ENCODE assay signal across 18 cellular contexts in the genomic region with DNA sequence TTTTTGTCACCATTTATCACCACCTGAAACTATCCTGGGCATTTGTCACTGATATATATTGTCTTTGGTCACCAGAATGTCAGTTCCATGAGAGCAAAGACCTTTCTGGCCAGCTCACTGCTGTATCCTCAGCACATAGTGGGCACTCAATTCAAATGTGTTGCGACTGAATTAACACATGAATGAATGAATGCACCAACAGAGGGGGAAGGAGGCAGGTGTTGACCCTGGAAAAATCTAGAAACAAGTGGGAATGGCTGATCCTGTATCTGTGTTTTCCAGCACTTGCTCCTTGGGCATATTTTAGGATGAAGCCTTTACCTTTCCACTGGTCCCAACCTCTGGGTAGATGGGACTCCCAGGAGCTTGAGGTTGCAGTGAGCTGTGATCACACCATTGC.
"Had no signal": no experiment of that assay in that cellular context is flagged by ENCODE, and none has a peak within 500 bp of the region (broad histone marks: within the 10 kb centered on the region; RNA-seq: fewer than 3 reads in every experiment).

No MANE protein-coding gene starts in this region.

- H3K36me3 ChIP-seq: left ventricle myocardium inferior, pancreas, upper lobe of left lung, vagina had no signal

- H3K9me3 Mint-ChIP-seq: naive thymus-derived CD8-positive, alpha-beta T cell had no signal

- H3K27ac ChIP-seq: heart left ventricle, left ventricle myocardium inferior, pancreas, upper lobe of left lung, vagina had no signal

- H3K36me3 Mint-ChIP-seq: naive thymus-derived CD8-positive, alpha-beta T cell had no signal

- H3K27ac Mint-ChIP-seq: progenitor cell of endocrine pancreas had no signal

- H3K9me3 ChIP-seq: heart left ventricle, left ventricle myocardium inferior, pancreas, upper lobe of left lung, vagina had no signal

- H3K4me3 ChIP-seq: dorsolateral prefrontal cortex, heart left ventricle, left ventricle myocardium inferior, pancreas, smooth muscle cell, upper lobe of left lung, vagina had no signal

- H3K27me3 Mint-ChIP-seq: naive thymus-derived CD8-positive, alpha-beta T cell had no signal

- DNase-seq: cortex of kidney; dorsolateral prefrontal cortex; effector memory CD4-positive, alpha-beta T cell; heart left ventricle; hippocampal formation; left cardiac atrium; left ventricle myocardium inferior; naive thymus-derived CD8-positive, alpha-beta T cell; occipital lobe; pancreas; right cardiac atrium; stimulated activated CD4-positive, alpha-beta T cell treated with anti-CD3 and anti-CD28 coated beads, Interleukin-2, amount 100 ng/mL, for 48 hours; stimulated activated naive CD4-positive, alpha-beta T cell treated with Interleukin-2 at 50 U/mL for 16 hours; upper lobe of left lung had no signal

- H3K4me2 ChIP-seq: smooth muscle cell had no signal

- ATAC-seq: esophagus mucosa; heart left ventricle; left cardiac atrium; naive thymus-derived CD8-positive, alpha-beta T cell; pancreas; right cardiac atrium had no signal

- H3K27me3 ChIP-seq: dorsolateral prefrontal cortex, heart left ventricle, pancreas, upper lobe of left lung, vagina had no signal
